ENCODE assay signal across 8 cellular contexts in the genomic region with DNA sequence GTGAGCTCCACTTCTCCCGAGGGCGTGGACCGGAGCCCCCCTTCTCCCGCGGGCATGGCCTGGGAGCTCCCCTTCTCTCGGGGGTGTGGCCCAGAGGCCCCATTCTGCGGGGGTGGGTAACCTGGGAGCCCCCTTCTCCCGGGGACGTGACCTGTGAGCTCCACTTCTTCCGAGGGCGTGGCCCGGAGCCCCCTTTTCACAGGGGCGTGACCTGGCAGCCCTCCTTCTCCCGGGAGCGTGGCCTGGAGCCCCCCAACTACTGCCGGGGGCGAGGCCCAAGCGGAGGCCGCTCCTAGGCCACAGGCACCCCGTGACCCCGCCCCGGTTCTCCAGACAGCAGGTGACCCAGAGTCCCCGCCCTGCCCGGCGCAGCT. TPM values are rescaled to one million over a fixed set of nuclear protein-coding genes. Genes with fewer than 3 reads are reported as not detected.
DNase-seq lines count a peak whose midpoint lies in the region; TF ChIP-seq lines count a peak whose summit lies in the region.

No MANE protein-coding gene starts in this region.

- H3K27me3 ChIP-seq in esophagus (ENCODE audit: control insufficient read depth in 1 of 2, insufficient read depth in 2 of 2, low read length in 2 of 2), result no peaks in the 10 kb centered on the region
- H3K27me3 ChIP-seq in prostate gland (replicated peaks; ENCODE audit: insufficient read depth), result no peaks in the 10 kb centered on the region

- DNase-seq in GM12864 (ENCODE audit: low read depth), result no peak
- peak; percentile 5 for DNase-seq in HCEC 1CT
- DNase-seq in SK-N-MC (ENCODE audit: low read depth, low spot score), result no peak
- no peak for DNase-seq in prostate gland (ENCODE audit: low spot score)
- no peak for DNase-seq in ecto neural progenitor cell (ENCODE audit: low spot score)
- no peak for DNase-seq in DMS53 treated with DMSO at 0.1 percent for 48 hours (lab: John Stamatoyannopoulos, UW; ENCODE audit: unreplicated experiment)
- no peak for DNase-seq in GOT3 (lab: John Stamatoyannopoulos, UW)

- peak overlapping the region; percentile 81 for H3K9ac ChIP-seq in SK-N-MC (ENCODE audit: insufficient read length)

- H3K4me1 ChIP-seq in esophagus (ENCODE audit: control insufficient read depth in 2 of 2, insufficient read depth in 2 of 2, low read length in 1 of 2) (peaks cover 0 to 5% of the 10 kb centered on the region in 2 donors), prostate gland (replicated peaks) (no peaks in the 10 kb centered on the region)

- H3K9me3 ChIP-seq in SK-N-MC (ENCODE audit: low read depth, low read length) (no peaks in the 10 kb centered on the region), esophagus (ENCODE audit: control insufficient read depth in 2 of 2, insufficient read depth in 1 of 2, low read depth in 1 of 2, low read length in 1 of 2) (no peaks in the 10 kb centered on the region), prostate gland (no peaks in the 10 kb centered on the region)

- intact Hi-C loops in prostate gland (cut with DNase I), result loop anchor here (2.0 kb wide), 1 partner anchor 43 kb away; a partner anchor contains a TSS

- H3K4me3 ChIP-seq in GM12864 (ENCODE audit: low read depth, low read length) (peak overlapping the region; percentile 95), SK-N-MC (peak overlapping the region; percentile 83), esophagus (ENCODE audit: low read depth in 1 of 2, low read length in 2 of 2) (peak overlapping the region; percentile 81 to 85), prostate gland (peak overlapping the region; percentile 85 to 92)

- H3K36me3 ChIP-seq in SK-N-MC (ENCODE audit: insufficient read depth, low read length), result peaks cover 12% of the 10 kb centered on the region; the same call in 1 of the 2 replicates
- peaks cover 0 to 4% of the 10 kb centered on the region in 2 donors for H3K36me3 ChIP-seq in esophagus (ENCODE audit: control insufficient read depth in 2 of 2, insufficient read depth in 2 of 2, low read length in 1 of 2)
- H3K36me3 ChIP-seq in prostate gland, result no peaks in the 10 kb centered on the region

- TF ChIP-seq CTCF in GM12864 (IDR thresholded peaks at IDR 0.05; ENCODE audit: low read depth, low read length, missing control alignments), result no peak
- TF ChIP-seq CTCF in prostate gland (IDR thresholded peaks at IDR 0.05), result no peak

- 0% methylated on average over 25 of the region's 25 CpGs for WGBS in esophagus, 2 donors
- WGBS in prostate gland, result 2% methylated on average over 25 of the region's 25 CpGs

- H3K27ac ChIP-seq in SK-N-MC (peak overlapping the region; percentile 98), esophagus (ENCODE audit: low read depth in 2 of 2, low read length in 1 of 2) (peak overlapping the region; percentile 96 to 98), prostate gland (peak overlapping the region; percentile 94 to 95)

- TF ChIP-seq POLR2A in prostate gland (IDR thresholded peaks at IDR 0.05), result no peak

RNA-seq across cellular contexts. Expression of a gene that starts 0.3 kb away (rescaled TPM):
- 10 to 100 TPM; 10.7 to 11.6 TPM for polyA plus RNA-seq in esophagus
- 10 to 100 TPM; 27.1 to 32.7 TPM for total RNA-seq in prostate gland

RNA-seq across cellular contexts. Expression of a gene that starts 42.5 kb away (rescaled TPM):
- 1 to 10 TPM; 1.9 to 2.3 TPM for polyA plus RNA-seq in esophagus
- 10 to 100 TPM in 1 of 2 donors, 1 to 10 TPM in 1; 5.3 to 20.5 TPM for total RNA-seq in prostate gland

RNA-seq across cellular contexts. Expression of a gene that starts 42.8 kb away (rescaled TPM):
- polyA plus RNA-seq in esophagus, result 1 to 10 TPM; 6.6 to 7.0 TPM
- 10 to 100 TPM; 20.9 to 28.5 TPM for total RNA-seq in prostate gland
